Comparison of ENCODE assay signal across 8 cellular contexts in the genomic region with DNA sequence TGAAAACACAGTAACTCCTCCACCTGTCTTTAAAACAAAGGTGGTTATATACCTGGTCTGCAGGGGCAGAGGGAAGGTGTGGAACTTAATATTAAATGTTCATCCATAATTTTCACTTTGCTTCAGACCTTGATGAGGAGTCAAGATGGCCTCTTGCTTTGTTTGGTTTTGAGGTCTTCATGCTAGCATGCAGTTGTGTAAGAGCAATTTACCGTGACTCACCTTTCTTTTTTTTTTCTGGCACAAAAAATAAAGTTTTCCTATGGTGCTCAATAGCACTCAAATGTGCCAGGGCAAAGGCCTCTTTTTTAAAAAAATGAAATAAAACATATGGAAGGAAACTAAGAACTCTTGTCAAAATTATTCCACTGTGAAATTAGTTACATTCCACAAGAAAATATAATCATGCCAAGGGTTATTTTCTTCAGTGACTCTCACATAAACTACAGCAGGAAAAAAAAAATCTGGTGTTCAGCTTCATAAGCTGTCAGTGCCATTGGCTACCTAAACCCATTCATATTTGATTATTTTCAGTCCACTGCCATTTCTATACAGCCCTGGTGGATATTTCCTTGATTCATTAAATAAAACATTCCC.
DNase-seq lines count a peak whose midpoint lies in the region; ATAC-seq and TF ChIP-seq lines count a peak whose summit lies in the region.

No MANE protein-coding gene starts in this region.

- POLR2A ChIA-PET in CD4-positive, alpha-beta T cell (lab: Charles Lee) = no interaction called here

- intact Hi-C loops in lower lobe of right lung (cut with DNase I) = no loop called here
- intact Hi-C loops in CD4-positive, alpha-beta T cell (cut with DNase I, micrococcal nuclease) = no loop called here

- H3K27ac Mint-ChIP-seq in CD4-positive, alpha-beta T cell = no peak overlapping the region

- CTCF ChIA-PET in CD4-positive, alpha-beta T cell (lab: Charles Lee) = no interaction called here

- H3K27me3 Mint-ChIP-seq in CD4-positive, alpha-beta T cell = no peaks in the 10 kb centered on the region

- H3K9me3 ChIP-seq in lower lobe of right lung = no peaks in the 10 kb centered on the region
- peaks cover 1% of the 10 kb centered on the region for H3K9me3 ChIP-seq in CD4-positive, alpha-beta T cell (ENCODE audit: control insufficient read depth, low read length)

- H3K27me3 ChIP-seq in lower lobe of right lung (ENCODE audit: low read depth) = no peaks in the 10 kb centered on the region
- H3K27me3 ChIP-seq in CD4-positive, alpha-beta T cell (ENCODE audit: control insufficient read depth, insufficient read depth, low read length) = no peaks in the 10 kb centered on the region

- peak; percentile 37 for DNase-seq in AG20443 (ENCODE audit: low spot score)
- peak; percentile 37 for DNase-seq in dermis blood vessel endothelial cell
- DNase-seq in Ammon's horn (ENCODE audit: low spot score) = no peak
- no peak for DNase-seq in NCI-H2029 (lab: John Stamatoyannopoulos, UW)
- DNase-seq in lower lobe of right lung = no peak
- DNase-seq in CD4-positive, alpha-beta T cell = no peak

- peak; percentile 12 for ATAC-seq in GM21423 (IDR thresholded peaks at IDR 0.05; ENCODE audit: unreplicated experiment)
- peak; percentile 23 for ATAC-seq in HG03432 (IDR thresholded peaks at IDR 0.05; ENCODE audit: unreplicated experiment)
- no peak for ATAC-seq in lower lobe of right lung
- no peak for ATAC-seq in CD4-positive, alpha-beta T cell (ENCODE audit: poor library complexity)

- H3K4me1 Mint-ChIP-seq in CD4-positive, alpha-beta T cell (ENCODE audit: low read depth) = no peaks in the 10 kb centered on the region

- H3K4me3 Mint-ChIP-seq in CD4-positive, alpha-beta T cell = no peak overlapping the region

- no peak overlapping the region for H3K27ac ChIP-seq in lower lobe of right lung
- no peak overlapping the region for H3K27ac ChIP-seq in CD4-positive, alpha-beta T cell (ENCODE audit: low read depth, low read length)

- no peaks in the 10 kb centered on the region for H3K9me3 Mint-ChIP-seq in CD4-positive, alpha-beta T cell

- H3K4me3 ChIP-seq in lower lobe of right lung = no peak overlapping the region

- H3K36me3 ChIP-seq in lower lobe of right lung = no peaks in the 10 kb centered on the region

- TF ChIP-seq CTCF in lower lobe of right lung (IDR thresholded peaks at IDR 0.05) = no peak
- no peak for TF ChIP-seq CTCF in CD4-positive, alpha-beta T cell (IDR thresholded peaks at IDR 0.05)

- H3K4me1 ChIP-seq in lower lobe of right lung = no peaks in the 10 kb centered on the region

- no peaks in the 10 kb centered on the region for H3K36me3 Mint-ChIP-seq in CD4-positive, alpha-beta T cell (ENCODE audit: low read depth)

Comparison
In these comparisons a context has a peak if more than half of its experiments do, and no peak if none do; other contexts are left out.
1. DNase-seq: peak in AG20443 (single experiment) and dermis blood vessel endothelial cell (single experiment); none in Ammon's horn (single experiment), NCI-H2029 (single experiment), lower lobe of right lung (single experiment) and CD4-positive, alpha-beta T cell (0 of 10).
2. ATAC-seq: peak in GM21423 (single experiment) and HG03432 (single experiment); none in lower lobe of right lung (0 of 2) and CD4-positive, alpha-beta T cell (single experiment).